ENCODE assay signal across 1 cellular context in genomic region chr9:5455181-5455580, GRCh38.
TF ChIP-seq lines count a peak whose summit lies in the region.

No MANE protein-coding gene starts in this region.

TF ChIP-seq in IMR-90, 13 proteins besides CTCF, POLR2A, EP300 and RAD21:
- TF ChIP-seq NFE2L2 (IDR thresholded peaks at IDR 0.05; ENCODE audit: low read depth, low read length) = no peak
- peak; percentile 51; the same call in 1 of the 2 replicates for TF ChIP-seq BHLHE40 (IDR thresholded peaks at IDR 0.05; ENCODE audit: low read depth, low read length)
- TF ChIP-seq MAZ (IDR thresholded peaks at IDR 0.05; ENCODE audit: borderline replicate concordance, low read depth, low read length) = no peak
- TF ChIP-seq RFX5 (IDR thresholded peaks at IDR 0.05; ENCODE audit: low read depth, low read length) = no peak
- TF ChIP-seq FOS (IDR thresholded peaks at IDR 0.05; ENCODE audit: low read depth, low read length) = peak; percentile 62; the same call in 1 of the 2 replicates
- no peak for TF ChIP-seq MXI1 (IDR thresholded peaks at IDR 0.05; ENCODE audit: borderline replicate concordance, low read depth, low read length)
- TF ChIP-seq ELK1 (IDR thresholded peaks at IDR 0.05; ENCODE audit: borderline replicate concordance, low read depth, low read length) = no peak
- TF ChIP-seq RCOR1 (IDR thresholded peaks at IDR 0.05; ENCODE audit: insufficient replicate concordance, low read length) = no peak
- no peak for TF ChIP-seq MAFK (IDR thresholded peaks at IDR 0.05; ENCODE audit: low read depth, low read length)
- TF ChIP-seq USF2 (IDR thresholded peaks at IDR 0.05; ENCODE audit: low read depth, low read length) = no peak
- TF ChIP-seq CEBPB (IDR thresholded peaks at IDR 0.05; ENCODE audit: low read depth, low read length) = peak; percentile 7; the same call in 1 of the 2 replicates
- TF ChIP-seq CHD1 (IDR thresholded peaks at IDR 0.05; ENCODE audit: low read depth, low read length) = no peak
- no peak for TF ChIP-seq SMC3 (IDR thresholded peaks at IDR 0.05; ENCODE audit: low read depth, low read length)
TF ChIP-seq in IMR-90: peak in this region for 3.
